In the genomic region with DNA sequence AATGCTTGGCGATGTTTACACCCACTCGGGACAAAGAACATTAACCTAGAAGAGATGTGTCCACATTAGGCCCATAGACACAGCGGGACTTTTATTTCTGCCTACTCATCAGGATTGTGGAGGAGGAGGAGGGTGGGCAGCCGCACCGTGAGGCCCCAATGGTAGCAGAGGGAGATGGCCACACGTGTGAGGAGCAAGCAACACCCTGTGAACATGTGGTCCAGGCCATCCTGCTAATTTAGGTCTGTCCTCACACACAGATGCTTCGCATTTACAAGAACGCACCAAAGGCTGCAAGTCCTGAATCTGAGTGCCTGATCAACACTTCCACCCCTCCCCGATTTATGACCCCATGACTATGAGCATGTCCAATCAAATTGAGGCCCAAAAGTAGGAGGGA, we compare ENCODE assay signal across 8 cellular contexts.
"Had no signal": no experiment of that assay in that cellular context is flagged by ENCODE, and none has a peak within 500 bp of the region (broad histone marks: within the 10 kb centered on the region; RNA-seq: fewer than 3 reads in every experiment).

No MANE protein-coding gene starts in this region.

- H3K27ac Mint-ChIP-seq: IgD-negative memory B cell had no signal

- H3K4me2 ChIP-seq: KMS-11 had no signal

- H3K4me3 Mint-ChIP-seq: IgD-negative memory B cell had no signal

- H3K9ac ChIP-seq: KMS-11 had no signal

- H3K4me1 Mint-ChIP-seq: IgD-negative memory B cell had no signal

- H3K27me3 Mint-ChIP-seq: IgD-negative memory B cell had no signal

- H3K36me3 Mint-ChIP-seq: IgD-negative memory B cell had no signal

- H3K4me3 ChIP-seq: K562 had no signal

- DNase-seq: IMR-90, KBM-7, KG1 had no signal

- FAIRE-seq: HTR-8/SVneo, K562 had no signal

- H3K27ac ChIP-seq: HL-60, KMS-11 had no signal

- ATAC-seq: K562 had no signal
